In the genomic region with DNA sequence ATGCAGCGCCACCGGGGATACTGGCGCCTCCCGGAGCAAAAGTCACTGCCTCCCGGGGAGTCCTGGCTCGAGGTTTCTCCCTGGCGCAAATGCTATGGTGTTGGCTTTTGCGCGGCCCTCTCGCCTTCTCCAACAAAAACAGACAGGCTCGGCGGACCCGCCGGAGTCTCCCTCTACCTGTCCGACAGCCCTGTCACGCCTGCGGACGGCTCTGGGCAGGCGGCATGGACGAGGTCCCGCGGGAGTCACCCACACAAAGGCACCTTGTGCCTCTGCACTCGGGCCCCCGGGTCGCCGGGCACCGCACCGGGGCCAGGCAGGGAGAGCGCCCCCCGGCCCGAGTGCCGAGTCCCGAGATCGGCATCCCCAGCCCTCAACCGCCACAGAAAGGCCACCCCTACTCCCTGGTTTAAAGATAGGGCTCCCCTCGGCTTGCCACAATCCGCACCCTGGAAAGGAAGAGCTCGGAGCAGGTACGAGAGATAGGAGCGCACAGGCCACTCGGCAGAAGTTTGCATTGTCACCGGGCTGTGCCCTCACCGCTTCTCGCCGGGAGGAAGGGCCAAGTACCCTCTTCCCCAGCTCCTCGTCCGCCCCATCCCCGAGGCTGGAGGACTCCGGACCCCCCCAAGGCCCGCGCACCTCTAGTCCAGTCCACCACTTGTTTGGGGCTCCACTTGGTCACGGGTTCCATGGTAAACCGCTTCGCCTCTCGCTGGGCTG, we compare ENCODE assay signal across 1 cellular context.
TF ChIP-seq lines count a peak whose summit lies in the region.

No MANE protein-coding gene starts in this region.

TF ChIP-seq in K562, 482 proteins besides CTCF, POLR2A, EP300 and RAD21 (continued from another document and continues in another):
- TF ChIP-seq, protein P1, sequence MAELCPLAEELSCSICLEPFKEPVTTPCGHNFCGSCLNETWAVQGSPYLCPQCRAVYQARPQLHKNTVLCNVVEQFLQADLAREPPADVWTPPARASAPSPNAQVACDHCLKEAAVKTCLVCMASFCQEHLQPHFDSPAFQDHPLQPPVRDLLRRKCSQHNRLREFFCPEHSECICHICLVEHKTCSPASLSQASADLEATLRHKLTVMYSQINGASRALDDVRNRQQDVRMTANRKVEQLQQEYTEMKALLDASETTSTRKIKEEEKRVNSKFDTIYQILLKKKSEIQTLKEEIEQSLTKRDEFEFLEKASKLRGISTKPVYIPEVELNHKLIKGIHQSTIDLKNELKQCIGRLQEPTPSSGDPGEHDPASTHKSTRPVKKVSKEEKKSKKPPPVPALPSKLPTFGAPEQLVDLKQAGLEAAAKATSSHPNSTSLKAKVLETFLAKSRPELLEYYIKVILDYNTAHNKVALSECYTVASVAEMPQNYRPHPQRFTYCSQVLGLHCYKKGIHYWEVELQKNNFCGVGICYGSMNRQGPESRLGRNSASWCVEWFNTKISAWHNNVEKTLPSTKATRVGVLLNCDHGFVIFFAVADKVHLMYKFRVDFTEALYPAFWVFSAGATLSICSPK (IDR thresholded peaks at IDR 0.05; ENCODE audit: borderline replicate concordance) = no peak
- TF ChIP-seq, protein P2, sequence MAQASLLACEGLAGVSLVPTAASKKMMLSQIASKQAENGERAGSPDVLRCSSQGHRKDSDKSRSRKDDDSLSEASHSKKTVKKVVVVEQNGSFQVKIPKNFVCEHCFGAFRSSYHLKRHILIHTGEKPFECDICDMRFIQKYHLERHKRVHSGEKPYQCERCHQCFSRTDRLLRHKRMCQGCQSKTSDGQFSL (CRISPR knock-in tag; IDR thresholded peaks at IDR 0.05) = peak; percentile 72
- TF ChIP-seq, protein P2 (tag; IDR thresholded peaks at IDR 0.05) = no peak
- TF ChIP-seq, protein P3, sequence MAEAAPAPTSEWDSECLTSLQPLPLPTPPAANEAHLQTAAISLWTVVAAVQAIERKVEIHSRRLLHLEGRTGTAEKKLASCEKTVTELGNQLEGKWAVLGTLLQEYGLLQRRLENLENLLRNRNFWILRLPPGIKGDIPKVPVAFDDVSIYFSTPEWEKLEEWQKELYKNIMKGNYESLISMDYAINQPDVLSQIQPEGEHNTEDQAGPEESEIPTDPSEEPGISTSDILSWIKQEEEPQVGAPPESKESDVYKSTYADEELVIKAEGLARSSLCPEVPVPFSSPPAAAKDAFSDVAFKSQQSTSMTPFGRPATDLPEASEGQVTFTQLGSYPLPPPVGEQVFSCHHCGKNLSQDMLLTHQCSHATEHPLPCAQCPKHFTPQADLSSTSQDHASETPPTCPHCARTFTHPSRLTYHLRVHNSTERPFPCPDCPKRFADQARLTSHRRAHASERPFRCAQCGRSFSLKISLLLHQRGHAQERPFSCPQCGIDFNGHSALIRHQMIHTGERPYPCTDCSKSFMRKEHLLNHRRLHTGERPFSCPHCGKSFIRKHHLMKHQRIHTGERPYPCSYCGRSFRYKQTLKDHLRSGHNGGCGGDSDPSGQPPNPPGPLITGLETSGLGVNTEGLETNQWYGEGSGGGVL (CRISPR knock-in tag; IDR thresholded peaks at IDR 0.05) = no peak
- TF ChIP-seq, protein P4, sequence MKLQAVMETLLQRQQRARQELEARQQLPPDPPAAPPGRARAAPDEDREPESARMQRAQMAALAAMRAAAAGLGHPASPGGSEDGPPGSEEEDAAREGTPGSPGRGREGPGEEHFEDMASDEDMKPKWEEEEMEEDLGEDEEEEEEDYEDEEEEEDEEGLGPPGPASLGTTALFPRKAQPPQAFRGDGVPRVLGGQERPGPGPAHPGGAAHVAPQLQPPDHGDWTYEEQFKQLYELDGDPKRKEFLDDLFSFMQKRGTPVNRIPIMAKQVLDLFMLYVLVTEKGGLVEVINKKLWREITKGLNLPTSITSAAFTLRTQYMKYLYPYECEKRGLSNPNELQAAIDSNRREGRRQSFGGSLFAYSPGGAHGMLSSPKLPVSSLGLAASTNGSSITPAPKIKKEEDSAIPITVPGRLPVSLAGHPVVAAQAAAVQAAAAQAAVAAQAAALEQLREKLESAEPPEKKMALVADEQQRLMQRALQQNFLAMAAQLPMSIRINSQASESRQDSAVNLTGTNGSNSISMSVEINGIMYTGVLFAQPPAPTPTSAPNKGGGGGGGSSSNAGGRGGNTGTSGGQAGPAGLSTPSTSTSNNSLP (IDR thresholded peaks at IDR 0.05; ENCODE audit: borderline replicate concordance, low read depth, low read length) = no peak
- TF ChIP-seq TCFL5 (CRISPR knock-in tag; conservative IDR thresholded peaks at IDR 0.05) (no peak), PRMT5 (CRISPR knock-in tag; IDR thresholded peaks at IDR 0.05) (no peak), FOXA1 (IDR thresholded peaks at IDR 0.05; ENCODE audit: borderline replicate concordance) (no peak), TCF7L2 (IDR thresholded peaks at IDR 0.05; ENCODE audit: low read depth, low read length) (no peak), CHD4 (IDR thresholded peaks at IDR 0.05; ENCODE audit: insufficient read depth, insufficient replicate concordance, low read depth, low read length, poor library complexity, severe bottlenecking) (peak; percentile 25), FOXA3 (CRISPR knock-in tag; conservative IDR thresholded peaks at IDR 0.05 in 1 of 2, IDR thresholded peaks at IDR 0.05 in 1 of 2) (peak in 1 of 2 experiments; percentile 43; a peak in 1 of 4 replicates), CHD1 (IDR thresholded peaks at IDR 0.05; ENCODE audit: low read length) (peak; percentile 51), ZEB2 (IDR thresholded peaks at IDR 0.05) (0 out of 2 replicates have a peak, but pooled peaks have one; percentile 23), JUN (IDR thresholded peaks at IDR 0.05; ENCODE audit: borderline replicate concordance, low read depth, low read length) (no peak), JUN (CRISPR knock-in tag; IDR thresholded peaks at IDR 0.05; ENCODE audit: borderline replicate concordance) (no peak; the same call in 1 of the 2 replicates), KDM2B (CRISPR knock-in tag; IDR thresholded peaks at IDR 0.05) (no peak), MCM3 (IDR thresholded peaks at IDR 0.05) (no peak), MECOM (CRISPR knock-in tag; IDR thresholded peaks at IDR 0.05) (no peak), GATAD2B (IDR thresholded peaks at IDR 0.05; ENCODE audit: borderline replicate concordance) (0 out of 2 replicates have a peak, but pooled peaks have one; percentile 22), ZNF41 (CRISPR knock-in tag; conservative IDR thresholded peaks at IDR 0.05) (no peak), SETDB1 (IDR thresholded peaks at IDR 0.05; ENCODE audit: low read length) (no peak), KLF1 (tag; IDR thresholded peaks at IDR 0.05) (no peak), FOXK2 (conservative IDR thresholded peaks at IDR 0.05 in 1 of 2, IDR thresholded peaks at IDR 0.05 in 1 of 2; ENCODE audit: low read depth in 2 of 2) (no peak), SLC30A9 (CRISPR knock-in tag; IDR thresholded peaks at IDR 0.05) (no peak), CBFA2T3 (IDR thresholded peaks at IDR 0.05) (peak; percentile 2; the same call in 1 of the 2 replicates)
- TF ChIP-seq, protein P5, sequence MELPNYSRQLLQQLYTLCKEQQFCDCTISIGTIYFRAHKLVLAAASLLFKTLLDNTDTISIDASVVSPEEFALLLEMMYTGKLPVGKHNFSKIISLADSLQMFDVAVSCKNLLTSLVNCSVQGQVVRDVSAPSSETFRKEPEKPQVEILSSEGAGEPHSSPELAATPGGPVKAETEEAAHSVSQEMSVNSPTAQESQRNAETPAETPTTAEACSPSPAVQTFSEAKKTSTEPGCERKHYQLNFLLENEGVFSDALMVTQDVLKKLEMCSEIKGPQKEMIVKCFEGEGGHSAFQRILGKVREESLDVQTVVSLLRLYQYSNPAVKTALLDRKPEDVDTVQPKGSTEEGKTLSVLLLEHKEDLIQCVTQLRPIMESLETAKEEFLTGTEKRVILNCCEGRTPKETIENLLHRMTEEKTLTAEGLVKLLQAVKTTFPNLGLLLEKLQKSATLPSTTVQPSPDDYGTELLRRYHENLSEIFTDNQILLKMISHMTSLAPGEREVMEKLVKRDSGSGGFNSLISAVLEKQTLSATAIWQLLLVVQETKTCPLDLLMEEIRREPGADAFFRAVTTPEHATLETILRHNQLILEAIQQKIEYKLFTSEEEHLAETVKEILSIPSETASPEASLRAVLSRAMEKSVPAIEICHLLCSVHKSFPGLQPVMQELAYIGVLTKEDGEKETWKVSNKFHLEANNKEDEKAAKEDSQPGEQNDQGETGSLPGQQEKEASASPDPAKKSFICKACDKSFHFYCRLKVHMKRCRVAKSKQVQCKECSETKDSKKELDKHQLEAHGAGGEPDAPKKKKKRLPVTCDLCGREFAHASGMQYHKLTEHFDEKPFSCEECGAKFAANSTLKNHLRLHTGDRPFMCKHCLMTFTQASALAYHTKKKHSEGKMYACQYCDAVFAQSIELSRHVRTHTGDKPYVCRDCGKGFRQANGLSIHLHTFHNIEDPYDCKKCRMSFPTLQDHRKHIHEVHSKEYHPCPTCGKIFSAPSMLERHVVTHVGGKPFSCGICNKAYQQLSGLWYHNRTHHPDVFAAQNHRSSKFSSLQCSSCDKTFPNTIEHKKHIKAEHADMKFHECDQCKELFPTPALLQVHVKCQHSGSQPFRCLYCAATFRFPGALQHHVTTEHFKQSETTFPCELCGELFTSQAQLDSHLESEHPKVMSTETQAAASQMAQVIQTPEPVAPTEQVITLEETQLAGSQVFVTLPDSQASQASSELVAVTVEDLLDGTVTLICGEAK (IDR thresholded peaks at IDR 0.05) = no peak
- TF ChIP-seq, protein P5 (CRISPR knock-in tag; IDR thresholded peaks at IDR 0.05) = 0 out of 2 replicates have a peak, but pooled peaks have one; percentile 24
- TF ChIP-seq, protein P6, sequence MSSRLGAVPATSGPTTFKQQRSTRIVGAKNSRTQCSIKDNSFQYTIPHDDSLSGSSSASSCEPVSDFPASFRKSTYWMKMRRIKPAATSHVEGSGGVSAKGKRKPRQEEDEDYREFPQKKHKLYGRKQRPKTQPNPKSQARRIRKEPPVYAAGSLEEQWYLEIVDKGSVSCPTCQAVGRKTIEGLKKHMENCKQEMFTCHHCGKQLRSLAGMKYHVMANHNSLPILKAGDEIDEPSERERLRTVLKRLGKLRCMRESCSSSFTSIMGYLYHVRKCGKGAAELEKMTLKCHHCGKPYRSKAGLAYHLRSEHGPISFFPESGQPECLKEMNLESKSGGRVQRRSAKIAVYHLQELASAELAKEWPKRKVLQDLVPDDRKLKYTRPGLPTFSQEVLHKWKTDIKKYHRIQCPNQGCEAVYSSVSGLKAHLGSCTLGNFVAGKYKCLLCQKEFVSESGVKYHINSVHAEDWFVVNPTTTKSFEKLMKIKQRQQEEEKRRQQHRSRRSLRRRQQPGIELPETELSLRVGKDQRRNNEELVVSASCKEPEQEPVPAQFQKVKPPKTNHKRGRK (tag; IDR thresholded peaks at IDR 0.05) = no peak
- TF ChIP-seq, protein P7, sequence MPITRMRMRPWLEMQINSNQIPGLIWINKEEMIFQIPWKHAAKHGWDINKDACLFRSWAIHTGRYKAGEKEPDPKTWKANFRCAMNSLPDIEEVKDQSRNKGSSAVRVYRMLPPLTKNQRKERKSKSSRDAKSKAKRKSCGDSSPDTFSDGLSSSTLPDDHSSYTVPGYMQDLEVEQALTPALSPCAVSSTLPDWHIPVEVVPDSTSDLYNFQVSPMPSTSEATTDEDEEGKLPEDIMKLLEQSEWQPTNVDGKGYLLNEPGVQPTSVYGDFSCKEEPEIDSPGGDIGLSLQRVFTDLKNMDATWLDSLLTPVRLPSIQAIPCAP (CRISPR knock-in tag; IDR thresholded peaks at IDR 0.05; ENCODE audit: borderline replicate concordance) = no peak
- TF ChIP-seq, protein P8, sequence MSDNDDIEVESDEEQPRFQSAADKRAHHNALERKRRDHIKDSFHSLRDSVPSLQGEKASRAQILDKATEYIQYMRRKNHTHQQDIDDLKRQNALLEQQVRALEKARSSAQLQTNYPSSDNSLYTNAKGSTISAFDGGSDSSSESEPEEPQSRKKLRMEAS (CRISPR knock-in tag; IDR thresholded peaks at IDR 0.05) = peak; percentile 34; the same call in 1 of the 2 replicates
- TF ChIP-seq, protein P9, sequence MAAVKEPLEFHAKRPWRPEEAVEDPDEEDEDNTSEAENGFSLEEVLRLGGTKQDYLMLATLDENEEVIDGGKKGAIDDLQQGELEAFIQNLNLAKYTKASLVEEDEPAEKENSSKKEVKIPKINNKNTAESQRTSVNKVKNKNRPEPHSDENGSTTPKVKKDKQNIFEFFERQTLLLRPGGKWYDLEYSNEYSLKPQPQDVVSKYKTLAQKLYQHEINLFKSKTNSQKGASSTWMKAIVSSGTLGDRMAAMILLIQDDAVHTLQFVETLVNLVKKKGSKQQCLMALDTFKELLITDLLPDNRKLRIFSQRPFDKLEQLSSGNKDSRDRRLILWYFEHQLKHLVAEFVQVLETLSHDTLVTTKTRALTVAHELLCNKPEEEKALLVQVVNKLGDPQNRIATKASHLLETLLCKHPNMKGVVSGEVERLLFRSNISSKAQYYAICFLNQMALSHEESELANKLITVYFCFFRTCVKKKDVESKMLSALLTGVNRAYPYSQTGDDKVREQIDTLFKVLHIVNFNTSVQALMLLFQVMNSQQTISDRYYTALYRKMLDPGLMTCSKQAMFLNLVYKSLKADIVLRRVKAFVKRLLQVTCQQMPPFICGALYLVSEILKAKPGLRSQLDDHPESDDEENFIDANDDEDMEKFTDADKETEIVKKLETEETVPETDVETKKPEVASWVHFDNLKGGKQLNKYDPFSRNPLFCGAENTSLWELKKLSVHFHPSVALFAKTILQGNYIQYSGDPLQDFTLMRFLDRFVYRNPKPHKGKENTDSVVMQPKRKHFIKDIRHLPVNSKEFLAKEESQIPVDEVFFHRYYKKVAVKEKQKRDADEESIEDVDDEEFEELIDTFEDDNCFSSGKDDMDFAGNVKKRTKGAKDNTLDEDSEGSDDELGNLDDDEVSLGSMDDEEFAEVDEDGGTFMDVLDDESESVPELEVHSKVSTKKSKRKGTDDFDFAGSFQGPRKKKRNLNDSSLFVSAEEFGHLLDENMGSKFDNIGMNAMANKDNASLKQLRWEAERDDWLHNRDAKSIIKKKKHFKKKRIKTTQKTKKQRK (IDR thresholded peaks at IDR 0.05; ENCODE audit: borderline replicate concordance, low read depth, low read length) = no peak
